Comparison of ENCODE assay signal across 15 cellular contexts in genomic region chr2:204010611-204011560, GRCh38.
DNase-seq lines count a peak whose midpoint lies in the region; ATAC-seq and TF ChIP-seq lines count a peak whose summit lies in the region.
"Had no signal": no experiment of that assay in that cellular context is flagged by ENCODE, and none has a peak within 500 bp of the region (broad histone marks: within the 10 kb centered on the region; RNA-seq: fewer than 3 reads in every experiment).

No MANE protein-coding gene starts in this region.

- no peaks in the 10 kb centered on the region for H3K27me3 ChIP-seq in right atrium auricular region
- H3K27me3 ChIP-seq: testis had no signal

- no peak overlapping the region for H3K27ac ChIP-seq in right atrium auricular region
- H3K27ac ChIP-seq: testis had no signal

- H3K4me1 Mint-ChIP-seq in activated T-cell treated with anti-CD3 and anti-CD28 coated beads, Interleukin-2, amount 50 U/mL, for 24 hours (ENCODE audit: low read depth) = peaks cover 79% of the 10 kb centered on the region
- H3K4me1 Mint-ChIP-seq in brain = peaks cover 28% of the 10 kb centered on the region

- H3K27ac Mint-ChIP-seq in activated T-cell treated with anti-CD3 and anti-CD28 coated beads, Interleukin-2, amount 50 U/mL, for 24 hours = peak overlapping the region; percentile 79
- H3K27ac Mint-ChIP-seq in brain = peak overlapping the region in 3 of 5 experiments; percentile 26 to 83 (median 47)
- H3K27ac Mint-ChIP-seq: endodermal cell had no signal

- H3K27me3 Mint-ChIP-seq in activated T-cell treated with anti-CD3 and anti-CD28 coated beads, Interleukin-2, amount 50 U/mL, for 24 hours = no peaks in the 10 kb centered on the region
- no peaks in the 10 kb centered on the region for H3K27me3 Mint-ChIP-seq in brain

- no peak overlapping the region for H3K4me3 ChIP-seq in right atrium auricular region
- H3K4me3 ChIP-seq: testis had no signal

- ATAC-seq in HG03159 (IDR thresholded peaks at IDR 0.05; ENCODE audit: unreplicated experiment) = peak; percentile 68
- ATAC-seq in stimulated activated naive CD8-positive, alpha-beta T cell treated with anti-CD3 and anti-CD28 coated beads, Interleukin-15, Interleukin-2, amounts not matched to agents 100 U/mL and 50 U/mL, for 24 hours = peak; percentile 61

- H3K4me1 ChIP-seq in right atrium auricular region = no peaks in the 10 kb centered on the region
- H3K4me1 ChIP-seq: testis had no signal

- H3K9me3 Mint-ChIP-seq in activated T-cell treated with anti-CD3 and anti-CD28 coated beads, Interleukin-2, amount 50 U/mL, for 24 hours = peaks cover 26% of the 10 kb centered on the region
- H3K9me3 Mint-ChIP-seq in brain = peaks cover 0 to 3% (median 3%) of the 10 kb centered on the region in 5 experiments
- H3K9me3 Mint-ChIP-seq: endodermal cell had no signal

- H3K36me3 ChIP-seq in right atrium auricular region = no peaks in the 10 kb centered on the region

- no peak for TF ChIP-seq CTCF in brain (conservative IDR thresholded peaks at IDR 0.05)
- TF ChIP-seq CTCF in right atrium auricular region (IDR thresholded peaks at IDR 0.05) = no peak

- no peaks in the 10 kb centered on the region for H3K9me3 ChIP-seq in right atrium auricular region
- H3K9me3 ChIP-seq: testis had no signal

- peaks cover 15% of the 10 kb centered on the region for H3K36me3 Mint-ChIP-seq in activated T-cell treated with anti-CD3 and anti-CD28 coated beads, Interleukin-2, amount 50 U/mL, for 24 hours (ENCODE audit: low read depth)
- H3K36me3 Mint-ChIP-seq in brain = no peaks in the 10 kb centered on the region

- H3K4me3 Mint-ChIP-seq in activated T-cell treated with anti-CD3 and anti-CD28 coated beads, Interleukin-2, amount 50 U/mL, for 24 hours = no peak overlapping the region
- no peak overlapping the region for H3K4me3 Mint-ChIP-seq in brain
- H3K4me3 Mint-ChIP-seq: endodermal cell had no signal

- DNase-seq in activated T-cell treated with anti-CD3 and anti-CD28 coated beads, Interleukin-2, amount 50 U/mL, for 24 hours = no peak
- DNase-seq in activated T-cell treated with anti-CD3 and anti-CD28 coated beads, Interleukin-2, amount 50 U/mL, for 48 hours = no peak
- no peak for DNase-seq in stimulated activated naive CD8-positive, alpha-beta T cell treated with anti-CD3 and anti-CD28 coated beads, Interleukin-15, Interleukin-2, amounts not matched to agents 100 U/mL and 50 U/mL, for 24 hours
- DNase-seq in GM19240 (ENCODE audit: insufficient read length, low spot score) (no peak), right atrium auricular region (ENCODE audit: low spot score) (no peak), NCI-H2171 (lab: John Stamatoyannopoulos, UW) (no peak)
- DNase-seq: central memory CD4-positive, alpha-beta T cell; endodermal cell; KBM-7; NCI-H1436 treated with DMSO at 0.1 percent for 48 hours; SIG-M5; T-helper 9 cell; testis had no signal
